Comparison of ENCODE assay signal across 8 cellular contexts in the genomic region with DNA sequence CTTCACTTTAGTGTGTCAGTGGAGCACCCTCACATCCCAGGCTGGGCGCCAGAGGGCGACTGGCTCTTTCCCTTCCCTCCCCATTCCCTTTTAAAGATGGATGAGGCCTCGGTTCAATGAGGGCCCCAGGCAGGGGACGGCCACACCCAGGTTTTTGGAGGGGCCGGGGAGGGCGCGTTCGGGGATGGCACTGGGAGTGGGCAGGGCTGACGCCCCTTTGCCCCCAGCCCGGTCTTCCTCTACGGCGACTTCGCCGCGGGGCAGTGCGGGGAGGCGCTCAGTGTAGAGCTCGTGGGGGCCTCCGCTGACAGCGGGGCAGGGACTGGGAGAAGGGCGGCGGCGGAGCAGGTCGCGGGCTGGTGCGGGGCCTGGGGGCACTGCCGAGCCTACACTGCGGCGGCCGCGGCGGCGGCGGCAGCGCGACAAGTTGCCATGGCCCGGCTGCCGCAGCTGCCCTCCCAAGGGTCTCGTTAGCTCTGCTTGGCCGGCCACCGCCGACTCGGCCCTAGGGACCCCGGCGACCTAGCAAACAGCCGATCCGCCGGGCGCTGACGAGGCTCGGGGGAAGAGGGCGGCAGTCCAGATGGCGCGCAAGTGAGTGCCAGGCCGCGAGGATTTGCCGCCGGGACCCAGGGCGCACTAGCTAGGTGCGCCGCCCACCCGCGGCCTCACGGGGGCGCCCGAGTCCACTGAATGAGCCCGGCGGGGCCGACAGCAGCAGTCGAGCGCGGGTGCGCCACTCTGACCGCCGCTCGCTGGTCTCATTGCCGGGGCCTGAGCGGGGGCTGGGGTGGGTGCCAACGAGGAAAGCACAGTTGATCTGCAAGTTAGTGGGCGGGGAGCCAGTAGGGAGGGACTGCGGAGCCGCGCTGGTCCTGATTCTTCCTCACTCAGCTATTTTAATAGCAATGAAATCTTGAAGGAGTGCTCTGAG.
DNase-seq lines count a peak whose midpoint lies in the region; ATAC-seq and TF ChIP-seq lines count a peak whose summit lies in the region.

No MANE protein-coding gene starts in this region.

- H3K27ac ChIP-seq in IMR-90 (ENCODE audit: insufficient read depth, low read length) (peak overlapping the region; percentile 24; the same call in 1 of the 2 replicates), Panc1 (ENCODE audit: low read length) (0 out of 2 replicates have a peak overlapping the region, but pooled peaks have one; percentile 25)
- H3K27ac ChIP-seq in naive thymus-derived CD4-positive, alpha-beta T cell (ENCODE audit: low read depth, low read length): no peak overlapping the region

- no peaks in the 10 kb centered on the region for H3K36me3 Mint-ChIP-seq in activated T-helper 1 cell treated with anti-CD3 and anti-CD28 coated beads, Interleukin-12 subunit alpha, Interleukin-12 subunit beta, Interleukin-2, Interleukin-4 antibody, amounts not matched to agents 30 ng/mL and 10 ng/mL and 1 ng/mL, durations not matched to agents 14 hours and 24 hours and 36 hours (ENCODE audit: low read depth)
- H3K36me3 Mint-ChIP-seq in naive thymus-derived CD4-positive, alpha-beta T cell: no peaks in the 10 kb centered on the region

- no peaks in the 10 kb centered on the region for H3K79me1 ChIP-seq in IMR-90 (ENCODE audit: low read depth in 1 of 2, low read length in 2 of 2)

- H2BK20ac ChIP-seq in IMR-90 (ENCODE audit: low read depth, low read length): no peak overlapping the region

- no peak overlapping the region; the same call in 1 of the 2 replicates for H3K4ac ChIP-seq in IMR-90 (ENCODE audit: low read depth, low read length)

- POLR2A ChIA-PET in IMR-90 (lab: Charles Lee; ENCODE audit: unreplicated experiment): interaction anchor here (0.6 kb wide), 1 partner anchor 26 kb away, joined by 5 read pairs; no protein-coding TSS in a partner anchor
- POLR2A ChIA-PET in Panc1 (lab: Charles Lee): no interaction called here
- POLR2A ChIA-PET in naive thymus-derived CD4-positive, alpha-beta T cell (lab: Charles Lee): no interaction called here

- peak overlapping the region; percentile 66 for H3K9ac ChIP-seq in IMR-90 (ENCODE audit: low read depth, low read length)

- H4K91ac ChIP-seq in IMR-90 (ENCODE audit: insufficient read depth, low read depth, low read length): no peak overlapping the region

- no peak overlapping the region for H3K56ac ChIP-seq in IMR-90 (ENCODE audit: extremely low read depth, insufficient read depth, low read length)

- DNase-seq in DMS53 treated with DMSO at 0.1 percent for 48 hours (lab: John Stamatoyannopoulos, UW; ENCODE audit: unreplicated experiment) (peak; percentile 64), IMR-90 (peak; percentile 70), Panc1 (ENCODE audit: low read depth, low spot score) (peak; percentile 52), fibroblast of mammary gland (ENCODE audit: low read depth) (peak; percentile 79)
- DNase-seq in activated T-helper 1 cell treated with anti-CD3 and anti-CD28 coated beads, Interleukin-12 subunit alpha, Interleukin-12 subunit beta, Interleukin-2, Interleukin-4 antibody, amounts not matched to agents 30 ng/mL and 10 ng/mL and 1 ng/mL, durations not matched to agents 14 hours and 24 hours and 36 hours (ENCODE audit: low spot score): peak; percentile 80
- DNase-seq in naive thymus-derived CD4-positive, alpha-beta T cell: peak; percentile 59 to 95 (median 79)
- peak; percentile 62 to 69 for DNase-seq in stimulated activated CD8-positive, alpha-beta memory T cell treated with anti-CD3 and anti-CD28 coated beads, Interleukin-7, amount 100 ng/mL, for 48 hours (ENCODE audit: extremely low read depth in 1 of 2, low read depth in 1 of 2)

- H2BK15ac ChIP-seq in IMR-90 (ENCODE audit: low read depth, low read length): no peak overlapping the region

- H3K36me3 ChIP-seq in IMR-90 (ENCODE audit: control insufficient read depth, insufficient read depth, low read length): no peaks in the 10 kb centered on the region
- H3K36me3 ChIP-seq in Panc1 (ENCODE audit: control insufficient read depth, insufficient read depth, low read length): no peaks in the 10 kb centered on the region
- H3K36me3 ChIP-seq in naive thymus-derived CD4-positive, alpha-beta T cell (ENCODE audit: control insufficient read depth in 2 of 3, insufficient read depth in 3 of 3, low read length in 3 of 3): no peaks in the 10 kb centered on the region

- BruUV-seq in IMR-90 (replicated peaks; lab: Mats Ljungman, UMichigan) (no TSS peak), Panc1 (replicated peaks; lab: Mats Ljungman, UMichigan) (no TSS peak)

- no peak overlapping the region for H2BK120ac ChIP-seq in IMR-90 (ENCODE audit: low read depth, low read length)

- no peak overlapping the region for H3K23ac ChIP-seq in IMR-90 (ENCODE audit: low read depth, low read length)

- H3K4me1 ChIP-seq in IMR-90 (ENCODE audit: control insufficient read depth, insufficient read depth, low read length): no peaks in the 10 kb centered on the region; the same call in 1 of the 2 replicates
- no peaks in the 10 kb centered on the region for H3K4me1 ChIP-seq in Panc1 (ENCODE audit: control insufficient read depth, insufficient read depth, low read length)
- H3K4me1 ChIP-seq in naive thymus-derived CD4-positive, alpha-beta T cell (ENCODE audit: control insufficient read depth in 2 of 2, insufficient read depth in 2 of 2, low read length in 2 of 2): peaks cover 0 to 4% of the 10 kb centered on the region in 2 donors

- H4K8ac ChIP-seq in IMR-90 (ENCODE audit: low read depth in 2 of 2, low read length in 2 of 2): peak overlapping the region in 1 of 2 experiments; percentile 37; a peak in 1 of 4 replicates

- H3K4me2 ChIP-seq in IMR-90 (ENCODE audit: low read depth, low read length): peak overlapping the region; percentile 89

- H3K9me3 ChIP-seq in IMR-90 (ENCODE audit: control insufficient read depth, insufficient read depth, low read length): no peaks in the 10 kb centered on the region
- H3K9me3 ChIP-seq in Panc1 (ENCODE audit: control insufficient read depth, insufficient read depth, low read depth, low read length): no peaks in the 10 kb centered on the region
- no peaks in the 10 kb centered on the region for H3K9me3 ChIP-seq in naive thymus-derived CD4-positive, alpha-beta T cell (ENCODE audit: control insufficient read depth in 2 of 3, low read length in 3 of 3)

- intact Hi-C loops in IMR-90 (cut with micrococcal nuclease): loop anchor here (1.0 to 10.0 kb wide), 9 partner anchors 205 to 1617 kb away; partner anchors contain the start of genes OR51M1, OR52N2 and TRIM21
- intact Hi-C loops in Panc1 (cut with micrococcal nuclease; ENCODE audit: unreplicated experiment): loop anchor here (1.0 to 10.0 kb wide), 6 partner anchors 306 to 1097 kb away; partner anchors contain the start of genes OR51V1 and TRIM68
- intact Hi-C loops in activated T-helper 1 cell treated with anti-CD3 and anti-CD28 coated beads, Interleukin-12 subunit alpha, Interleukin-12 subunit beta, Interleukin-2, Interleukin-4 antibody, amounts not matched to agents 30 ng/mL and 10 ng/mL and 1 ng/mL, durations not matched to agents 14 hours and 24 hours and 36 hours (cut with micrococcal nuclease): loop anchor here (1.0 to 5.0 kb wide), 5 partner anchors 205 to 450 kb away; partner anchors contain the start of genes OR51D1, TRIM21 and TRIM68
- intact Hi-C loops in naive thymus-derived CD4-positive, alpha-beta T cell (cut with micrococcal nuclease): loop anchor here (1.0 to 10.0 kb wide), 9 partner anchors 205 to 1703 kb away; partner anchors contain the start of genes OR51D1 (in 1 of the 2), OR52N2 (in 1 of the 2) and TRIM21 (in 1 of the 2)

- peak overlapping the region; percentile 97 for H2AFZ ChIP-seq in IMR-90 (replicated peaks; ENCODE audit: low read length, poor library complexity)

- no peak overlapping the region for H2BK5ac ChIP-seq in IMR-90 (ENCODE audit: low read depth, low read length, poor library complexity, severe bottlenecking)

- peak; percentile 91 for TF ChIP-seq RAD21 in IMR-90 (IDR thresholded peaks at IDR 0.05; ENCODE audit: low read length)

- H3K27me3 Mint-ChIP-seq in activated T-helper 1 cell treated with anti-CD3 and anti-CD28 coated beads, Interleukin-12 subunit alpha, Interleukin-12 subunit beta, Interleukin-2, Interleukin-4 antibody, amounts not matched to agents 30 ng/mL and 10 ng/mL and 1 ng/mL, durations not matched to agents 14 hours and 24 hours and 36 hours (ENCODE audit: insufficient read depth): peaks cover 9% of the 10 kb centered on the region
- H3K27me3 Mint-ChIP-seq in naive thymus-derived CD4-positive, alpha-beta T cell: peaks cover 0 to 13% (median 0%) of the 10 kb centered on the region in 5 donors

- 0 out of 2 replicates have a peak overlapping the region, but pooled peaks have one; percentile 30 for H3K14ac ChIP-seq in IMR-90 (replicated peaks; ENCODE audit: low read depth, low read length)

- TF ChIP-seq POLR2A in IMR-90 (IDR thresholded peaks at IDR 0.05; ENCODE audit: low read depth, low read length): peak; percentile 40; the same call in 1 of the 2 replicates

- no peak overlapping the region for H2AK9ac ChIP-seq in IMR-90 (replicated peaks; ENCODE audit: low read depth, low read length, poor library complexity)

- ATAC-seq in GM21619 (IDR thresholded peaks at IDR 0.05; ENCODE audit: unreplicated experiment): peak; percentile 91
- peak; percentile 98 for ATAC-seq in IMR-90 (ENCODE audit: low read depth)
- ATAC-seq in Panc1: peak; percentile 94
- ATAC-seq in naive thymus-derived CD4-positive, alpha-beta T cell: peak; percentile 95

- no peak overlapping the region for H3K27ac Mint-ChIP-seq in activated T-helper 1 cell treated with anti-CD3 and anti-CD28 coated beads, Interleukin-12 subunit alpha, Interleukin-12 subunit beta, Interleukin-2, Interleukin-4 antibody, amounts not matched to agents 30 ng/mL and 10 ng/mL and 1 ng/mL, durations not matched to agents 14 hours and 24 hours and 36 hours
- H3K27ac Mint-ChIP-seq in naive thymus-derived CD4-positive, alpha-beta T cell: peak overlapping the region in 1 of 9 donors; percentile 57

- CTCF ChIA-PET in IMR-90 (lab: Yijun Ruan, JAX) (interaction anchor here (0.5 to 2.2 kb wide), 31 partner anchors 8 to 817 kb away, joined by 3 to 28 read pairs (median 4); partner anchors contain the start of gene TRIM68), Panc1 (lab: Charles Lee) (interaction anchor here (0.6 to 3.3 kb wide), 11 partner anchors 9 to 670 kb away, joined by 3 to 38 read pairs (median 4); no protein-coding TSS in a partner anchor)
- CTCF ChIA-PET in naive thymus-derived CD4-positive, alpha-beta T cell (lab: Charles Lee): interaction anchor here (0.6 to 6.9 kb wide), 13 partner anchors 10 to 1620 kb away, joined by 3 to 59 read pairs (median 4); no protein-coding TSS in a partner anchor

- WGBS in IMR-90 (ENCODE audit: extremely low coverage in 2 of 2, insufficient read length in 1 of 2), 2 experiments: 1% methylated on average over 42 of the region's 83 CpGs; no CpG with 5 or more reads in 1 of the 2 experiments

- in situ Hi-C loops in IMR-90 (cut with MboI; ENCODE audit: low sequenced_read_pairs) (no loop called here), Panc1 (cut with HindIII; ENCODE audit: low pct_unique_long_range_greater_than_20kb, low sequenced_read_pairs) (no loop called here)

- dilution Hi-C loops in IMR-90 (cut with HindIII; ENCODE audit: low sequenced_read_pairs, unreplicated experiment): no loop called here

- H3K4me3 ChIP-seq in IMR-90 (ENCODE audit: insufficient read depth, low read depth, low read length) (peak overlapping the region; percentile 50), Panc1 (ENCODE audit: low read depth in 2 of 2, low read length in 2 of 2) (peak overlapping the region; percentile 58 to 66), fibroblast of mammary gland (ENCODE audit: control insufficient read depth, low read depth, low read length) (peak overlapping the region; percentile 59)
- peak overlapping the region; percentile 52 for H3K4me3 ChIP-seq in naive thymus-derived CD4-positive, alpha-beta T cell (ENCODE audit: low read length)

- peak overlapping the region; percentile 84 for H3K4me3 Mint-ChIP-seq in activated T-helper 1 cell treated with anti-CD3 and anti-CD28 coated beads, Interleukin-12 subunit alpha, Interleukin-12 subunit beta, Interleukin-2, Interleukin-4 antibody, amounts not matched to agents 30 ng/mL and 10 ng/mL and 1 ng/mL, durations not matched to agents 14 hours and 24 hours and 36 hours
- peak overlapping the region; percentile 67 to 88 (median 77) for H3K4me3 Mint-ChIP-seq in naive thymus-derived CD4-positive, alpha-beta T cell

- TF ChIP-seq CTCF in IMR-90 (conservative IDR thresholded peaks at IDR 0.05; ENCODE audit: low read depth, low read length): peak; percentile 97
- TF ChIP-seq CTCF in Panc1 (IDR thresholded peaks at IDR 0.05): peak; percentile 99
- peak; percentile 71 for TF ChIP-seq CTCF in fibroblast of mammary gland (conservative IDR thresholded peaks at IDR 0.05; ENCODE audit: control insufficient read depth, insufficient read depth, low read depth, low read length)

- no peak overlapping the region for H4K5ac ChIP-seq in IMR-90 (ENCODE audit: low read depth, low read length)

- H4K20me1 ChIP-seq in IMR-90 (ENCODE audit: insufficient read depth, low read length): no peaks in the 10 kb centered on the region

- H3K27me3 ChIP-seq in IMR-90 (ENCODE audit: control insufficient read depth, insufficient read depth, low read length): no peaks in the 10 kb centered on the region; the same call in 1 of the 2 replicates
- peaks cover 6% of the 10 kb centered on the region; the same call in 1 of the 2 replicates for H3K27me3 ChIP-seq in Panc1 (ENCODE audit: control insufficient read depth, insufficient read depth, low read length)
- no peaks in the 10 kb centered on the region for H3K27me3 ChIP-seq in naive thymus-derived CD4-positive, alpha-beta T cell (ENCODE audit: control insufficient read depth in 2 of 2, insufficient read depth in 2 of 2, low read length in 2 of 2)

- no peaks in the 10 kb centered on the region for H3K9me3 Mint-ChIP-seq in activated T-helper 1 cell treated with anti-CD3 and anti-CD28 coated beads, Interleukin-12 subunit alpha, Interleukin-12 subunit beta, Interleukin-2, Interleukin-4 antibody, amounts not matched to agents 30 ng/mL and 10 ng/mL and 1 ng/mL, durations not matched to agents 14 hours and 24 hours and 36 hours
- no peaks in the 10 kb centered on the region for H3K9me3 Mint-ChIP-seq in naive thymus-derived CD4-positive, alpha-beta T cell

- H3K4me1 Mint-ChIP-seq in activated T-helper 1 cell treated with anti-CD3 and anti-CD28 coated beads, Interleukin-12 subunit alpha, Interleukin-12 subunit beta, Interleukin-2, Interleukin-4 antibody, amounts not matched to agents 30 ng/mL and 10 ng/mL and 1 ng/mL, durations not matched to agents 14 hours and 24 hours and 36 hours (ENCODE audit: low read depth): peaks cover 13% of the 10 kb centered on the region
- peaks cover 0 to 19% (median 3%) of the 10 kb centered on the region in 7 donors for H3K4me1 Mint-ChIP-seq in naive thymus-derived CD4-positive, alpha-beta T cell

- no peaks in the 10 kb centered on the region for H3K9me1 ChIP-seq in IMR-90 (ENCODE audit: insufficient read depth, low read length)

- H3K18ac ChIP-seq in IMR-90 (ENCODE audit: low read depth, low read length): no peak overlapping the region

- no peak overlapping the region for H2AK5ac ChIP-seq in IMR-90 (ENCODE audit: low read depth, low read length)
